ENCODE assay signal across 29 cellular contexts in the genomic region with DNA sequence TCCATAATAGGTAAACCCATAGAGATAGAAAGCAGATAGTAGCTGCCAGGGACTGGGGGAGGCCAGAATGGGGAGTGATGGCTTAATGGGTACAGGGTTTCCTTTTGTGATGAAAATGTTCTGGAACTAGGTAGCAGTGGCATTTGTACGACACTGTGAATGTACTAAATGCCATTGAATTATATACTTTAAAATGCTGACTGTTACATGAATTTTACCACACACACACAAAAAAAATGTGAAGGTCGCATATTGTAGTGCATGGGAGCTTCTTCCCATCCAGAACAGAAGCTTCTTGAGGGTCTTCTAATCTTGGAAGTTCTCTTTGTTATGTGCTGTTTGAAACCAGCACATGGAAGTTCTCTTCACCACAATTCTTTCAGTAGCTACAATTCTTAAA. TPM values are rescaled to one million over a fixed set of nuclear protein-coding genes. Genes with fewer than 3 reads are reported as not detected.
"Had no signal": no experiment of that assay in that cellular context is flagged by ENCODE, and none has a peak within 500 bp of the region (broad histone marks: within the 10 kb centered on the region; RNA-seq: fewer than 3 reads in every experiment).

No MANE protein-coding gene starts in this region.

- H3K36me3 ChIP-seq: colonic mucosa, esophagus squamous epithelium, gastrocnemius medialis, heart right ventricle, left lung, lower lobe of right lung had no signal

- H3K9me3 ChIP-seq: colonic mucosa, esophagus squamous epithelium, gastrocnemius medialis, heart right ventricle, left lung, lower lobe of right lung, mucosa of descending colon had no signal

- ATAC-seq: effector memory CD8-positive, alpha-beta T cell; esophagus mucosa; gastrocnemius medialis; heart right ventricle; left cardiac atrium; left lung; left ventricle myocardium superior; lower lobe of right lung; mucosa of descending colon had no signal

- H3K27me3 ChIP-seq: colonic mucosa, gastrocnemius medialis had no signal

- H3K4me3 ChIP-seq: colonic mucosa, esophagus squamous epithelium, gastrocnemius medialis, heart right ventricle, left lung, lower lobe of right lung, mucosa of descending colon had no signal

- H3K27ac ChIP-seq: colonic mucosa, epithelial cell of prostate, esophagus squamous epithelium, gastrocnemius medialis, heart right ventricle, left lung, lower lobe of right lung had no signal

- H3K4me1 ChIP-seq: colonic mucosa, esophagus squamous epithelium, left lung, lower lobe of right lung had no signal

- DNase-seq: colonic mucosa; cortex of kidney; effector CD8-positive, alpha-beta T cell; effector memory CD8-positive, alpha-beta T cell; endodermal cell; erythroblast; esophagus squamous epithelium; foreskin fibroblast; foreskin melanocyte; gastrocnemius medialis; glutamatergic neuron; head of caudate nucleus; heart right ventricle; hippocampal formation; left cardiac atrium; left lung; left ventricle myocardium superior; lower lobe of right lung; mesenchymal stem cell; mucosa of descending colon had no signal

RNA-seq across cellular contexts. Expression of gene HEMGN, which starts 25.3 kb away (rescaled TPM):
- total RNA-seq: dermis microvascular lymphatic vessel endothelial cell, endodermal cell, esophagus mucosa, esophagus squamous epithelium, glomerular endothelial cell, kidney epithelial cell, left ventricle myocardium superior, lung microvascular endothelial cell, mesenteric fat pad, mesothelial cell of epicardium, mucosa of descending colon had no signal
- polyA plus RNA-seq: heart right ventricle, keratinocyte had no signal
